Comparison of ENCODE assay signal across 26 cellular contexts in genomic region chr9:81584099-81584498, GRCh38.
"Had no signal": no experiment of that assay in that cellular context is flagged by ENCODE, and none has a peak within 500 bp of the region (broad histone marks: within the 10 kb centered on the region; RNA-seq: fewer than 3 reads in every experiment).

No MANE protein-coding gene starts in this region.

- FAIRE-seq: frontal cortex had no signal

- ATAC-seq: activated CD4-positive, alpha-beta T cell treated with anti-CD3 and anti-CD28 coated beads for 36 hours; activated CD8-positive, alpha-beta memory T cell treated with anti-CD3 and anti-CD28 coated beads, Interleukin-2, amount 10 ng/mL, durations not matched to agents 7 days and 5 days; activated CD8-positive, alpha-beta T cell treated with anti-CD3 and anti-CD28 coated beads, Interleukin-2, amount 10 ng/mL, durations not matched to agents 7 days and 5 days; activated naive CD4-positive, alpha-beta T cell treated with anti-CD3 and anti-CD28 coated beads, Interleukin-2, amount 50 U/mL, for 72 hours; activated T-cell treated with anti-CD3 and anti-CD28 coated beads, Interleukin-2, amount 50 U/mL, for 72 hours; esophagus mucosa had no signal

- H3K27me3 ChIP-seq: ascending aorta, breast epithelium, dorsolateral prefrontal cortex had no signal

- H3K4me1 ChIP-seq: breast epithelium had no signal

- DNase-seq: activated CD4-positive, alpha-beta memory T cell treated with anti-CD3 and anti-CD28 coated beads for 36 hours; activated CD4-positive, alpha-beta T cell treated with anti-CD3 and anti-CD28 coated beads for 36 hours; activated CD4-positive, alpha-beta T cell treated with anti-CD3 and anti-CD28 coated beads, Interleukin-2, amount 10 ng/mL, durations not matched to agents 24 days and 14 days; activated CD4-positive, CD25-positive, alpha-beta regulatory T cell; activated CD4-positive, CD25-positive, alpha-beta regulatory T cell treated with anti-CD3 and anti-CD28 coated beads, Interleukin-2, amount 50 U/mL, for 72 hours; activated CD8-positive, alpha-beta memory T cell treated with anti-CD3 and anti-CD28 coated beads, Interleukin-2, amount 10 ng/mL, durations not matched to agents 7 days and 5 days; activated CD8-positive, alpha-beta memory T cell treated with anti-CD3 and anti-CD28 coated beads, Interleukin-2, amount 50 U/mL, for 4 hours; activated CD8-positive, alpha-beta T cell treated with anti-CD3 and anti-CD28 coated beads, Interleukin-2, amount 10 ng/mL, durations not matched to agents 7 days and 5 days; activated gamma-delta T cell; activated naive CD4-positive, alpha-beta T cell; activated naive CD4-positive, alpha-beta T cell treated with anti-CD3 and anti-CD28 coated beads, Interleukin-2, amount 10 ng/mL, durations not matched to agents 7 days and 5 days; activated naive CD8-positive, alpha-beta T cell treated with anti-CD3 and anti-CD28 coated beads, Interleukin-2, amount 10 ng/mL, durations not matched to agents 7 days and 5 days; activated T-cell treated with anti-CD3 and anti-CD28 coated beads, Interleukin-2, amount 50 U/mL, for 1 hour; activated T-cell treated with anti-CD3 and anti-CD28 coated beads, Interleukin-2, amount 50 U/mL, for 72 hours; dorsolateral prefrontal cortex; effector memory CD4-positive, alpha-beta T cell; endodermal cell; foreskin fibroblast; head of caudate nucleus; T-helper 2 cell had no signal

- H3K27ac ChIP-seq: coronary artery, dorsolateral prefrontal cortex had no signal

- H3K4me3 ChIP-seq: ascending aorta, breast epithelium, coronary artery, dorsolateral prefrontal cortex had no signal

- H3K9me3 ChIP-seq: ascending aorta, breast epithelium had no signal
